In the genomic region with DNA sequence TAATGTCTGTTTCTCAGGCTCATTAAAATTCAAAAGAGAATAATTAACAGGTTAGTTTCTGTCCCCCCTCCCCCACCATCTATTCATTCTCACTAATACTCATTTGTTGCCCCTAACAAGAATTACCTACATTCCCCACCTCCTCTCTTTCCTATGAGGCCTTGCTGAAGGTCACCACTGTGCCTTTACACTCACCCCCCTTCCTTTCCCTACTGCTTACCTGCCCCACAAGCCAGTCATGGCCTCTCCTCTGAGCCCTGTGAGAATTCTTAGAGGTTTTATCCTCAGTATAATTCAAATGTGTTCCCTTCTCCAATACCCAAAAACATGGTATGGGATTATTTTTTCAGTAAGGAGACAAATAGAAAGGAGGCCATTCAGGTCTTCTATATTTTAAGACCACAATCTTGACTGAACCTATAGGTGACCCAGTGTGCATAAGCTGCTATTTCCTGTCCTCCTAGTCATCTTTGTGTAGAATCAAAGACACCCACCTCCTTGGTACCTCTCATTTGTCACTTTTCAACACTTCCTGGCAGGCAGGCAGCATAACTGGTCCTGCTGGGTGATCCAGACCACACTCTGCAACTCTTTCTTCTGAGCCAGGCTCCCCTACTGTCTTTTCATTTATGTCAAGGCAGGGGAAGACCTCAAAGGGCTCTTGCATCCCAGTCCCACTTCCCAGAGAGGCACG, we compare ENCODE assay signal across 1 cellular context. TPM values are rescaled to one million over a fixed set of nuclear protein-coding genes. Genes with fewer than 3 reads are reported as not detected.
"Had no signal": no experiment of that assay in that cellular context is flagged by ENCODE, and none has a peak within 500 bp of the region (broad histone marks: within the 10 kb centered on the region; RNA-seq: fewer than 3 reads in every experiment).

No MANE protein-coding gene starts in this region.

RNA-seq across cellular contexts. Expression of a gene that starts 55.8 kb away (rescaled TPM):
- total RNA-seq: kidney had no signal
